In genomic region chr2:14817848-14818247, GRCh38 we compare ENCODE assay signal across 26 cellular contexts.
"Had no signal": no experiment of that assay in that cellular context is flagged by ENCODE, and none has a peak within 500 bp of the region (broad histone marks: within the 10 kb centered on the region; RNA-seq: fewer than 3 reads in every experiment).

No MANE protein-coding gene starts in this region.

- H3K9ac ChIP-seq: neural progenitor cell had no signal

- H3K27ac ChIP-seq: neural progenitor cell, neutrophil, pancreas, prostate gland, right lobe of liver, sigmoid colon, stomach, suprapubic skin, testis, tibial artery, transverse colon, upper lobe of left lung, vagina had no signal

- H3K4me1 ChIP-seq: neural progenitor cell, prostate gland, right lobe of liver, sigmoid colon, testis, transverse colon, upper lobe of left lung, vagina had no signal

- H3K27ac Mint-ChIP-seq: naive thymus-derived CD4-positive, alpha-beta T cell; natural killer cell; nephron; neural progenitor cell; stimulated activated effector memory CD8-positive, alpha-beta T cell treated with anti-CD3 and anti-CD28 coated beads, Interleukin-12 subunit alpha, Interleukin-12 subunit beta, amount 100 ng/mL, for 72 hours; stimulated activated naive B cell treated with anti-CD40 and anti-IgM and Interleukin-4, amounts not matched to agents 10 μg/mL and 1 μg/mL and 100 μg/mL, for 72 hours; stimulated activated naive CD8-positive, alpha-beta T cell treated with anti-CD3 and anti-CD28 coated beads, Interleukin-15, Interleukin-2, amounts not matched to agents 100 ng/mL and 50 ng/mL, for 24 hours had no signal

- H3K4me3 ChIP-seq: neural progenitor cell, pancreas, prostate gland, right lobe of liver, sigmoid colon, stomach, suprapubic skin, testis, tibial artery, transverse colon, upper lobe of left lung, vagina had no signal

- H3K36me3 Mint-ChIP-seq: natural killer cell; neural progenitor cell; stimulated activated effector memory CD8-positive, alpha-beta T cell treated with anti-CD3 and anti-CD28 coated beads, Interleukin-12 subunit alpha, Interleukin-12 subunit beta, amount 100 ng/mL, for 72 hours; stimulated activated naive B cell treated with anti-CD40 and anti-IgM and Interleukin-4, amounts not matched to agents 10 μg/mL and 1 μg/mL and 100 μg/mL, for 72 hours had no signal

- H3K4me2 ChIP-seq: neural progenitor cell had no signal

- ATAC-seq: naive thymus-derived CD4-positive, alpha-beta T cell; natural killer cell; pancreas; right cardiac atrium; right lobe of liver; stimulated activated effector memory CD8-positive, alpha-beta T cell treated with anti-CD3 and anti-CD28 coated beads, Interleukin-12 subunit alpha, Interleukin-12 subunit beta, amount 100 ng/mL, for 72 hours; stimulated activated naive B cell treated with anti-CD40 and anti-IgM and Interleukin-4, amounts not matched to agents 10 μg/mL and 1 μg/mL and 100 μg/mL, for 72 hours had no signal

- H2AFZ ChIP-seq: neural progenitor cell had no signal

- H3K9me3 ChIP-seq: neutrophil, pancreas, prostate gland, right lobe of liver, suprapubic skin, testis, transverse colon, upper lobe of left lung, vagina had no signal

- H3K27me3 ChIP-seq: neural progenitor cell, neutrophil, pancreas, right lobe of liver, sigmoid colon, stomach, suprapubic skin, testis, tibial artery, transverse colon, upper lobe of left lung, vagina had no signal

- H3K36me3 ChIP-seq: neural progenitor cell, neutrophil, pancreas, prostate gland, right lobe of liver, sigmoid colon, stomach, suprapubic skin, tibial artery, transverse colon, upper lobe of left lung, vagina had no signal

- DNase-seq: naive thymus-derived CD4-positive, alpha-beta T cell; natural killer cell; pancreas; right cardiac atrium; right lobe of liver; sigmoid colon; small intestine; stimulated activated CD4-positive, alpha-beta T cell treated with anti-CD3 and anti-CD28 coated beads, Interleukin-15, amount 100 ng/mL, for 24 hours; stimulated activated CD4-positive, alpha-beta T cell treated with anti-CD3 and anti-CD28 coated beads, Interleukin-2, amount 100 ng/mL, for 24 hours; stimulated activated CD4-positive, alpha-beta T cell treated with anti-CD3 and anti-CD28 coated beads, Interleukin-2, amount 100 ng/mL, for 48 hours; stimulated activated CD4-positive, alpha-beta T cell treated with anti-CD3 and anti-CD28 coated beads, Interleukin-4, amount 100 ng/mL, for 24 hours; stimulated activated naive B cell treated with anti-CD40 and anti-IgM and Interleukin-4, amounts not matched to agents 10 μg/mL and 1 μg/mL and 100 μg/mL, for 72 hours; stimulated activated naive CD4-positive, alpha-beta T cell treated with Interleukin-2 at 50 U/mL for 16 hours; stomach; testis; tibial artery; transverse colon; upper lobe of left lung had no signal
